Comparison of ENCODE assay signal across 23 cellular contexts in the genomic region with DNA sequence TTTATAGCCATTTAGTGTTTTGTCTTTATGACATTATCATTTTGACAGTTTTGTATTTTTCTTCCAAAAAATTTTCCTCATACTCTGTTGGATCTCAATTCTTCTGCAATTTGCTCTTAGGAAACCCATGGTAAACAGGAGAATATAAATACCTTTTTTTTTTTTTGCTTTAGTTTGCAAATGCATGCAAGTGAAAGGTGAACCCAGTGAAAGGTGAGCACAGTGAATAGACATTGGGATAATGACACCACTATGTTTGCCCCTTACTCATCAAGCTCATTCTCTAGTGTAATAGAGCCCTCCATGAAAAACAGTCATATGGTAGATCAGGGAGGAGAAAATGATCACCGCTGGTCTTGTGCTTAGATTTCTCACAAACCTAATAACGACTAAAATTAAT. TPM values are rescaled to one million over a fixed set of nuclear protein-coding genes. Genes with fewer than 3 reads are reported as not detected.
DNase-seq lines count a peak whose midpoint lies in the region; ATAC-seq, FAIRE-seq and TF ChIP-seq lines count a peak whose summit lies in the region.
"Had no signal": no experiment of that assay in that cellular context is flagged by ENCODE, and none has a peak within 500 bp of the region (broad histone marks: within the 10 kb centered on the region; RNA-seq: fewer than 3 reads in every experiment).

No MANE protein-coding gene starts in this region.

- DNase-seq in H54 (ENCODE audit: insufficient read length, low spot score) (no peak), NCI-H2029 treated with DMSO at 0.1 percent for 48 hours (lab: John Stamatoyannopoulos, UW) (peak; percentile 81), body of pancreas (no peak)
- DNase-seq in activated naive CD4-positive, alpha-beta T cell treated with anti-CD3 and anti-CD28 coated beads, Interleukin-2, amount 10 ng/mL, durations not matched to agents 7 days and 5 days, result no peak
- DNase-seq in activated CD8-positive, alpha-beta T cell treated with anti-CD3 and anti-CD28 coated beads, Interleukin-2, amount 10 ng/mL, durations not matched to agents 7 days and 5 days, result no peak
- DNase-seq: activated CD4-positive, alpha-beta T cell treated with anti-CD3 and anti-CD28 coated beads, Interleukin-2, amount 50 U/mL, for 4 hours; activated effector memory CD4-positive, alpha-beta T cell treated with Interleukin-2 at 50 U/mL for 16 hours; endodermal cell; mesendoderm; MM.1S; naive thymus-derived CD8-positive, alpha-beta T cell; NCI-H187; NCI-H524 treated with DMSO at 0.1 percent for 48 hours; stimulated activated CD4-positive, alpha-beta T cell treated with anti-CD3 and anti-CD28 coated beads, Interleukin-1b, Interleukin-23, amount 100 ng/mL, for 48 hours; stimulated activated naive B cell treated with anti-CD40 and anti-IgM and Interleukin-4, amounts not matched to agents 10 μg/mL and 1 μg/mL and 100 μg/mL, for 72 hours; testis; WERI-Rb-1 had no signal

- no peaks in the 10 kb centered on the region for H3K27me3 ChIP-seq in body of pancreas
- H3K27me3 ChIP-seq: gastroesophageal sphincter, testis had no signal

- ATAC-seq in body of pancreas (no peak), GM21576 (IDR thresholded peaks at IDR 0.05; ENCODE audit: unreplicated experiment) (no peak)
- no peak for ATAC-seq in activated CD8-positive, alpha-beta T cell treated with anti-CD3 and anti-CD28 coated beads, Interleukin-2, amount 10 ng/mL, durations not matched to agents 7 days and 5 days
- ATAC-seq: gastroesophageal sphincter; K562; naive thymus-derived CD8-positive, alpha-beta T cell; stimulated activated naive B cell treated with anti-CD40 and anti-IgM and Interleukin-4, amounts not matched to agents 10 μg/mL and 1 μg/mL and 100 μg/mL, for 72 hours had no signal

- peak overlapping the region in 3 of 4 donors; percentile 78 to 87 (median 82) for H3K27ac ChIP-seq in body of pancreas
- H3K27ac ChIP-seq: gastroesophageal sphincter, testis, WERI-Rb-1 had no signal

- no peaks in the 10 kb centered on the region for H3K36me3 Mint-ChIP-seq in nephron (ENCODE audit: low read depth)
- H3K36me3 Mint-ChIP-seq in activated naive CD4-positive, alpha-beta T cell treated with anti-CD3 and anti-CD28 coated beads, Interleukin-2, amount 10 ng/mL, durations not matched to agents 7 days and 5 days, result no peaks in the 10 kb centered on the region
- H3K36me3 Mint-ChIP-seq in activated CD8-positive, alpha-beta T cell treated with anti-CD3 and anti-CD28 coated beads, Interleukin-2, amount 10 ng/mL, durations not matched to agents 7 days and 5 days (ENCODE audit: low read depth), result no peaks in the 10 kb centered on the region
- H3K36me3 Mint-ChIP-seq: naive thymus-derived CD8-positive, alpha-beta T cell; stimulated activated naive B cell treated with anti-CD40 and anti-IgM and Interleukin-4, amounts not matched to agents 10 μg/mL and 1 μg/mL and 100 μg/mL, for 72 hours had no signal

- H3K4me1 ChIP-seq in body of pancreas, result peaks cover 29% of the 10 kb centered on the region
- H3K4me1 ChIP-seq: gastroesophageal sphincter, HAP-1, testis had no signal

- H3K36me3 ChIP-seq in body of pancreas (replicated peaks in 1 of 2; ENCODE audit: insufficient read depth in 1 of 2, low read depth in 2 of 2), result no peaks in the 10 kb centered on the region
- H3K36me3 ChIP-seq: gastroesophageal sphincter, WERI-Rb-1 had no signal

- no peak overlapping the region for H3K4me3 Mint-ChIP-seq in nephron
- no peak overlapping the region for H3K4me3 Mint-ChIP-seq in activated naive CD4-positive, alpha-beta T cell treated with anti-CD3 and anti-CD28 coated beads, Interleukin-2, amount 10 ng/mL, durations not matched to agents 7 days and 5 days
- H3K4me3 Mint-ChIP-seq in activated CD8-positive, alpha-beta T cell treated with anti-CD3 and anti-CD28 coated beads, Interleukin-2, amount 10 ng/mL, durations not matched to agents 7 days and 5 days, result no peak overlapping the region
- H3K4me3 Mint-ChIP-seq: endodermal cell; naive thymus-derived CD8-positive, alpha-beta T cell; stimulated activated naive B cell treated with anti-CD40 and anti-IgM and Interleukin-4, amounts not matched to agents 10 μg/mL and 1 μg/mL and 100 μg/mL, for 72 hours had no signal

- POLR2A ChIA-PET in activated CD8-positive, alpha-beta T cell treated with anti-CD3 and anti-CD28 coated beads, Interleukin-2, amount 10 ng/mL, durations not matched to agents 7 days and 5 days (lab: Charles Lee), result no interaction called here

- no peaks in the 10 kb centered on the region for H3K9me3 ChIP-seq in body of pancreas
- H3K9me3 ChIP-seq: gastroesophageal sphincter, HAP-1, testis had no signal

- WGBS in body of pancreas, 2 donors, result 68 to 70% methylated on average over 2 of the region's 2 CpGs

- H3K4me3 ChIP-seq in body of pancreas, result no peak overlapping the region
- H3K4me3 ChIP-seq: gastroesophageal sphincter, HAP-1, K562, testis had no signal

- H3K27ac Mint-ChIP-seq in nephron, result peak overlapping the region; percentile 62 to 91 (median 65)
- no peak overlapping the region for H3K27ac Mint-ChIP-seq in activated naive CD4-positive, alpha-beta T cell treated with anti-CD3 and anti-CD28 coated beads, Interleukin-2, amount 10 ng/mL, durations not matched to agents 7 days and 5 days
- no peak overlapping the region for H3K27ac Mint-ChIP-seq in activated CD8-positive, alpha-beta T cell treated with anti-CD3 and anti-CD28 coated beads, Interleukin-2, amount 10 ng/mL, durations not matched to agents 7 days and 5 days
- H3K27ac Mint-ChIP-seq: endodermal cell; naive thymus-derived CD8-positive, alpha-beta T cell; stimulated activated naive B cell treated with anti-CD40 and anti-IgM and Interleukin-4, amounts not matched to agents 10 μg/mL and 1 μg/mL and 100 μg/mL, for 72 hours had no signal

- H3K27me3 Mint-ChIP-seq in nephron (ENCODE audit: low read depth), result no peaks in the 10 kb centered on the region
- no peaks in the 10 kb centered on the region for H3K27me3 Mint-ChIP-seq in activated naive CD4-positive, alpha-beta T cell treated with anti-CD3 and anti-CD28 coated beads, Interleukin-2, amount 10 ng/mL, durations not matched to agents 7 days and 5 days
- no peaks in the 10 kb centered on the region for H3K27me3 Mint-ChIP-seq in activated CD8-positive, alpha-beta T cell treated with anti-CD3 and anti-CD28 coated beads, Interleukin-2, amount 10 ng/mL, durations not matched to agents 7 days and 5 days (ENCODE audit: low read depth)
- H3K27me3 Mint-ChIP-seq: naive thymus-derived CD8-positive, alpha-beta T cell; stimulated activated naive B cell treated with anti-CD40 and anti-IgM and Interleukin-4, amounts not matched to agents 10 μg/mL and 1 μg/mL and 100 μg/mL, for 72 hours had no signal

- peak; percentile 38 for FAIRE-seq in H54 (lab: Jason Lieb, UNC)
- FAIRE-seq: G401.6, K562 had no signal

- TF ChIP-seq CTCF in body of pancreas (IDR thresholded peaks at IDR 0.05) (no peak), nephron (IDR thresholded peaks at IDR 0.05; ENCODE audit: unreplicated experiment in 3 of 3) (no peak)

- H3K4me1 Mint-ChIP-seq in nephron, result no peaks in the 10 kb centered on the region
- H3K4me1 Mint-ChIP-seq in activated naive CD4-positive, alpha-beta T cell treated with anti-CD3 and anti-CD28 coated beads, Interleukin-2, amount 10 ng/mL, durations not matched to agents 7 days and 5 days, result no peaks in the 10 kb centered on the region
- H3K4me1 Mint-ChIP-seq in activated CD8-positive, alpha-beta T cell treated with anti-CD3 and anti-CD28 coated beads, Interleukin-2, amount 10 ng/mL, durations not matched to agents 7 days and 5 days (ENCODE audit: low read depth), result peaks cover 2% of the 10 kb centered on the region
- H3K4me1 Mint-ChIP-seq: endodermal cell; naive thymus-derived CD8-positive, alpha-beta T cell; stimulated activated naive B cell treated with anti-CD40 and anti-IgM and Interleukin-4, amounts not matched to agents 10 μg/mL and 1 μg/mL and 100 μg/mL, for 72 hours had no signal

- no peak for TF ChIP-seq POLR2A in H54 (IDR thresholded peaks at IDR 0.05; ENCODE audit: low read depth, low read length)
- TF ChIP-seq POLR2A in body of pancreas (IDR thresholded peaks at IDR 0.05), result no peak

- CTCF ChIA-PET in activated naive CD4-positive, alpha-beta T cell treated with anti-CD3 and anti-CD28 coated beads, Interleukin-2, amount 10 ng/mL, durations not matched to agents 7 days and 5 days (lab: Charles Lee), result no interaction called here
- CTCF ChIA-PET in activated CD8-positive, alpha-beta T cell treated with anti-CD3 and anti-CD28 coated beads, Interleukin-2, amount 10 ng/mL, durations not matched to agents 7 days and 5 days (lab: Charles Lee), result no interaction called here

- intact Hi-C loops in body of pancreas (cut with DNase I), result no loop called here

- H3K9me3 Mint-ChIP-seq in nephron, result no peaks in the 10 kb centered on the region
- H3K9me3 Mint-ChIP-seq in activated naive CD4-positive, alpha-beta T cell treated with anti-CD3 and anti-CD28 coated beads, Interleukin-2, amount 10 ng/mL, durations not matched to agents 7 days and 5 days, result no peaks in the 10 kb centered on the region
- no peaks in the 10 kb centered on the region for H3K9me3 Mint-ChIP-seq in activated CD8-positive, alpha-beta T cell treated with anti-CD3 and anti-CD28 coated beads, Interleukin-2, amount 10 ng/mL, durations not matched to agents 7 days and 5 days (ENCODE audit: insufficient read depth)
- H3K9me3 Mint-ChIP-seq: endodermal cell; naive thymus-derived CD8-positive, alpha-beta T cell; stimulated activated naive B cell treated with anti-CD40 and anti-IgM and Interleukin-4, amounts not matched to agents 10 μg/mL and 1 μg/mL and 100 μg/mL, for 72 hours had no signal

RNA-seq across cellular contexts. Expression of a gene that starts 59.0 kb away (rescaled TPM):
- total RNA-seq in body of pancreas, result 1 to 10 TPM; 6.9 to 7.5 TPM
- total RNA-seq in activated CD8-positive, alpha-beta T cell treated with anti-CD3 and anti-CD28 coated beads, Interleukin-2, amount 10 ng/mL, durations not matched to agents 7 days and 5 days, result under 1 TPM; 0.45 to 0.73 TPM

Comparison
In these comparisons a context has a peak if more than half of its experiments do, and no peak if none do; other contexts are left out.
1. H3K27ac Mint-ChIP-seq: peak in nephron (3 of 3); none in activated naive CD4-positive, alpha-beta T cell treated with anti-CD3 and anti-CD28 coated beads, Interleukin-2, amount 10 ng/mL, durations not matched to agents 7 days and 5 days (single experiment) and activated CD8-positive, alpha-beta T cell treated with anti-CD3 and anti-CD28 coated beads, Interleukin-2, amount 10 ng/mL, durations not matched to agents 7 days and 5 days (single experiment).
2. RNA of a gene that starts 59.0 kb away (total RNA-seq): 6.9 to 7.5 TPM in body of pancreas; 0.45 to 0.73 TPM in activated CD8-positive, alpha-beta T cell treated with anti-CD3 and anti-CD28 coated beads, Interleukin-2, amount 10 ng/mL, durations not matched to agents 7 days and 5 days; every median in the first group is over 4 times any median in the second.